Comparison of ENCODE assay signal across 9 cellular contexts in genomic region chr19:35592226-35592625, GRCh38. TPM values are rescaled to one million over a fixed set of nuclear protein-coding genes. Genes with fewer than 3 reads are reported as not detected.
DNase-seq lines count a peak whose midpoint lies in the region; ATAC-seq and TF ChIP-seq lines count a peak whose summit lies in the region.
"Had no signal": no experiment of that assay in that cellular context is flagged by ENCODE, and none has a peak within 500 bp of the region (broad histone marks: within the 10 kb centered on the region; RNA-seq: fewer than 3 reads in every experiment).

No MANE protein-coding gene starts in this region.

- no peaks in the 10 kb centered on the region for H3K9me3 ChIP-seq in HCT116 (ENCODE audit: control insufficient read depth in 1 of 2, insufficient read depth in 1 of 2, low read depth in 1 of 2, low read length in 2 of 2)
- H3K9me3 ChIP-seq: SJSA1 had no signal

- H3K9ac ChIP-seq in HCT116 (ENCODE audit: low read length) = no peak overlapping the region

- H3K4me3 ChIP-seq in HCT116 (replicated peaks in 1 of 2; ENCODE audit: low read depth in 1 of 2, low read length in 2 of 2) = no peak overlapping the region
- H3K4me3 ChIP-seq: SJSA1 had no signal

- no peaks in the 10 kb centered on the region for H3K4me1 ChIP-seq in HCT116 (ENCODE audit: control insufficient read depth in 1 of 2, insufficient read depth in 2 of 2, low read length in 2 of 2)
- H3K4me1 ChIP-seq: SJSA1 had no signal

- no peak overlapping the region for H3K27ac ChIP-seq in HCT116 (ENCODE audit: low read depth, low read length)
- H3K27ac ChIP-seq: SJSA1 had no signal

- CTCF ChIA-PET in HCT116 (lab: Charles Lee) = interaction anchor here (0.6 to 1.5 kb wide), 7 partner anchors 10 to 97 kb away, joined by 3 to 4 read pairs (median 3); no protein-coding TSS in a partner anchor

- peak; percentile 75 for DNase-seq in DMS53 (lab: John Stamatoyannopoulos, UW)
- DNase-seq in HCT116 (ENCODE audit: low read depth, low spot score) = peak; percentile 53
- peak; percentile 52 for DNase-seq in SKM-1 treated with dmso at 0.1 percent for 144 hours (lab: John Stamatoyannopoulos, UW; ENCODE audit: unreplicated experiment)
- DNase-seq in globus pallidus (ENCODE audit: low spot score) = peak; percentile 5
- no peak for DNase-seq in type B pancreatic cell (ENCODE audit: extremely low spot score, unreplicated experiment)
- no peak for DNase-seq in NCI-H2171 treated with DMSO at 0.1 percent for 48 hours (lab: John Stamatoyannopoulos, UW)
- no peak for DNase-seq in NCI-H128 (lab: John Stamatoyannopoulos, UW; ENCODE audit: unreplicated experiment)

- H3K9me2 ChIP-seq in HCT116 (ENCODE audit: insufficient read depth) = no peaks in the 10 kb centered on the region

- H2AFZ ChIP-seq in HCT116 (ENCODE audit: low read depth, low read length, poor library complexity, severe bottlenecking) = peak overlapping the region; percentile 18

- H3K36me3 Mint-ChIP-seq in type B pancreatic cell = no peaks in the 10 kb centered on the region

- TF ChIP-seq POLR2A in HCT116 (IDR thresholded peaks at IDR 0.05; ENCODE audit: borderline replicate concordance, extremely low read depth, insufficient read depth, insufficient read length) = no peak

- no peaks in the 10 kb centered on the region for H3K36me3 ChIP-seq in HCT116 (ENCODE audit: control insufficient read depth in 1 of 2, insufficient read depth in 2 of 2, low read length in 2 of 2)
- H3K36me3 ChIP-seq: SJSA1 had no signal

- no TSS peak for BruUV-seq in HCT116 (replicated peaks; lab: Mats Ljungman, UMichigan)

- H3K9me3 Mint-ChIP-seq in type B pancreatic cell = no peaks in the 10 kb centered on the region

- TF ChIP-seq RAD21 in HCT116 (IDR thresholded peaks at IDR 0.05; ENCODE audit: low read depth) = peak; percentile 64

- RAD21 ChIA-PET in HCT116 (lab: Charles Lee; ENCODE audit: low non-redundant PET in 1 of 2, low total read pairs in 2 of 2, uncharacterized antibody in 2 of 2, unreplicated experiment in 2 of 2) = no interaction called here

- peak; percentile 78 for ATAC-seq in HCT116
- no peak for ATAC-seq in GM21360 (IDR thresholded peaks at IDR 0.05; ENCODE audit: unreplicated experiment)

- H3K79me2 ChIP-seq in HCT116 (ENCODE audit: insufficient read depth, low read length) = no peaks in the 10 kb centered on the region

- H3K4me3 Mint-ChIP-seq in type B pancreatic cell = no peak overlapping the region

- H3K4me1 Mint-ChIP-seq in type B pancreatic cell (ENCODE audit: unreplicated experiment) = no peaks in the 10 kb centered on the region

- no peak overlapping the region for H3K27ac Mint-ChIP-seq in type B pancreatic cell

- TF ChIP-seq CTCF in HCT116 (IDR thresholded peaks at IDR 0.05 in 2 of 3, conservative IDR thresholded peaks at IDR 0.05 in 1 of 3; ENCODE audit: borderline replicate concordance in 1 of 3, insufficient read depth in 1 of 3, low read depth in 2 of 3, low read length in 2 of 3) (peak; percentile 52 to 70 (median 59); a peak in 5 of 6 replicates), type B pancreatic cell (conservative IDR thresholded peaks at IDR 0.05) (peak; percentile 71)

- POLR2A ChIA-PET in HCT116 (lab: Charles Lee) = interaction anchor here (1.3 kb wide), 1 partner anchor 21 kb away, joined by 4 read pairs; the partner anchor contains the start of gene HAUS5

- intact Hi-C loops in HCT116 (cut with micrococcal nuclease) = no loop called here

- no peaks in the 10 kb centered on the region for H3K27me3 ChIP-seq in HCT116 (ENCODE audit: insufficient read depth, low read length)
- H3K27me3 ChIP-seq: SJSA1 had no signal

- no peak overlapping the region for H3K4me2 ChIP-seq in HCT116 (ENCODE audit: low read length)

- no peaks in the 10 kb centered on the region for H4K20me1 ChIP-seq in HCT116 (ENCODE audit: insufficient read depth)

- H3K27me3 Mint-ChIP-seq in type B pancreatic cell = peaks cover 14% of the 10 kb centered on the region

TF ChIP-seq in HCT116, 20 proteins besides CTCF, POLR2A, EP300 and RAD21:
- TF ChIP-seq TCF7L2 (IDR thresholded peaks at IDR 0.05; ENCODE audit: borderline replicate concordance, extremely low read depth, insufficient read depth, insufficient read length) (no peak), CBX3 (IDR thresholded peaks at IDR 0.05; ENCODE audit: low read depth) (no peak), MAX (IDR thresholded peaks at IDR 0.05) (no peak), EGR1 (IDR thresholded peaks at IDR 0.05; ENCODE audit: low read depth) (no peak), ZFX (IDR thresholded peaks at IDR 0.05) (no peak), ZBTB33 (IDR thresholded peaks at IDR 0.05; ENCODE audit: extremely low read depth, insufficient replicate concordance, low read length) (no peak), CEBPB (IDR thresholded peaks at IDR 0.05; ENCODE audit: low read depth) (no peak)
TF ChIP-seq in HCT116: peak in this region for 0.

RNA-seq across cellular contexts. Expression of gene PMIS2, which starts 6.3 kb away (rescaled TPM):
- not detected for total RNA-seq in HCT116 (2021; ENCODE audit: unreplicated experiment)
- not detected in 2 replicates for polyA plus RNA-seq in HCT116 (2012)
- not detected in 2 replicates for total RNA-seq in type B pancreatic cell (ENCODE audit: low replicate concordance)
- total RNA-seq: SJSA1 had no signal

RNA-seq across cellular contexts. Expression of gene HAUS5, which starts 20.3 kb away (rescaled TPM):
- total RNA-seq in HCT116 (2021; ENCODE audit: unreplicated experiment) (31.7 TPM), type B pancreatic cell (ENCODE audit: low replicate concordance) (19.5 and 42.6 TPM in 2 replicates)
- 12.0 and 16.5 TPM in 2 replicates for polyA plus RNA-seq in HCT116 (2012)

RNA-seq across cellular contexts. Expression of gene ATP4A, which starts 28.8 kb away (rescaled TPM):
- total RNA-seq in HCT116 (2021; ENCODE audit: unreplicated experiment) = 0.27 TPM
- 0.30 TPM in 2 replicates for polyA plus RNA-seq in HCT116 (2012)
- total RNA-seq in type B pancreatic cell (ENCODE audit: low replicate concordance) = 1.3 and 16.8 TPM in 2 replicates
- total RNA-seq: SJSA1 had no signal

RNA-seq across cellular contexts. Expression of gene RBM42, which starts 36.6 kb away (rescaled TPM):
- total RNA-seq in HCT116 (2021; ENCODE audit: unreplicated experiment) = 87.2 TPM
- polyA plus RNA-seq in HCT116 (2012) = 62.5 and 68.5 TPM in 2 replicates
- 79.6 and 84.9 TPM in 2 replicates for total RNA-seq in type B pancreatic cell (ENCODE audit: low replicate concordance)

RNA-seq across cellular contexts. Expression of gene TMEM147, which starts 46.8 kb away (rescaled TPM):
- 128 TPM for total RNA-seq in HCT116 (2021; ENCODE audit: unreplicated experiment)
- 192 and 211 TPM in 2 replicates for polyA plus RNA-seq in HCT116 (2012)
- total RNA-seq in type B pancreatic cell (ENCODE audit: low replicate concordance) = 104 and 113 TPM in 2 replicates

Comparison
In these comparisons a context has a peak if more than half of its experiments do, and no peak if none do; other contexts are left out.
1. DNase-seq: peak in DMS53 (single experiment), HCT116 (single experiment), SKM-1 treated with dmso at 0.1 percent for 144 hours (single experiment) and globus pallidus (single experiment); none in type B pancreatic cell (single experiment), NCI-H2171 treated with DMSO at 0.1 percent for 48 hours (single experiment) and NCI-H128 (single experiment).